16 cellular contexts compared by ENCODE assay signal in genomic region chr15:27045796-27046195, GRCh38.
"Had no signal": no experiment of that assay in that cellular context is flagged by ENCODE, and none has a peak within 500 bp of the region (broad histone marks: within the 10 kb centered on the region; RNA-seq: fewer than 3 reads in every experiment).

No MANE protein-coding gene starts in this region.

- DNase-seq: effector memory CD4-positive, alpha-beta T cell; foreskin keratinocyte; heart right ventricle; hippocampal formation; left ventricle myocardium superior; lower lobe of right lung; natural killer cell; right cardiac atrium; sigmoid colon; stimulated activated CD4-positive, alpha-beta T cell treated with anti-CD3 and anti-CD28 coated beads, Interleukin-2, amount 100 ng/mL, for 24 hours; stimulated activated CD4-positive, alpha-beta T cell treated with anti-CD3 and anti-CD28 coated beads, Interleukin-4, amount 100 ng/mL, for 24 hours; stimulated activated naive CD4-positive, alpha-beta T cell treated with Interleukin-2 at 50 U/mL for 16 hours; stomach; thyroid gland had no signal

- ATAC-seq: foreskin keratinocyte; gastroesophageal sphincter; heart right ventricle; left ventricle myocardium superior; lower lobe of right lung; natural killer cell; right cardiac atrium; stimulated activated effector memory CD8-positive, alpha-beta T cell treated with anti-CD3 and anti-CD28 coated beads, Interleukin-12 subunit alpha, Interleukin-12 subunit beta, amount 100 ng/mL, for 72 hours had no signal
